Comparison of ENCODE assay signal across 16 cellular contexts in genomic region chr2:48398285-48399135, GRCh38. TPM values are rescaled to one million over a fixed set of nuclear protein-coding genes. Genes with fewer than 3 reads are reported as not detected.
A peak's percentile ranks its signal among the peaks of the same experiment; 100 is the strongest.
DNase-seq lines count a peak whose midpoint lies in the region; ATAC-seq and TF ChIP-seq lines count a peak whose summit lies in the region.
"Had no signal": no experiment of that assay in that cellular context is flagged by ENCODE, and none has a peak within 500 bp of the region (broad histone marks: within the 10 kb centered on the region; RNA-seq: fewer than 3 reads in every experiment).

No MANE protein-coding gene starts in this region.

- POLR2A ChIA-PET in CD4-positive, alpha-beta T cell (lab: Charles Lee), result interaction anchor here (1.0 kb wide), 1 partner anchor 49 kb away, joined by 3 read pairs; no protein-coding TSS in a partner anchor

- no peak overlapping the region for H3K27ac ChIP-seq in CD4-positive, alpha-beta T cell (ENCODE audit: low read depth, low read length)
- H3K27ac ChIP-seq: coronary artery had no signal

- ATAC-seq in CD4-positive, alpha-beta T cell (ENCODE audit: poor library complexity), result no peak
- no peak for ATAC-seq in HG03442 (IDR thresholded peaks at IDR 0.05; ENCODE audit: unreplicated experiment)
- ATAC-seq: sciatic nerve had no signal

- TF ChIP-seq CTCF in epithelial cell of esophagus (IDR thresholded peaks at IDR 0.05; ENCODE audit: insufficient read depth, low read depth, low read length, missing control alignments), result no peak
- no peak for TF ChIP-seq CTCF in CD4-positive, alpha-beta T cell (IDR thresholded peaks at IDR 0.05)

- CTCF ChIA-PET in CD4-positive, alpha-beta T cell (lab: Charles Lee), result interaction anchor here (1.4 kb wide), 1 partner anchor 16 kb away, joined by 3 read pairs; no protein-coding TSS in a partner anchor

- no peaks in the 10 kb centered on the region for H3K27me3 ChIP-seq in CD4-positive, alpha-beta T cell (ENCODE audit: control insufficient read depth, insufficient read depth, low read length)
- H3K27me3 ChIP-seq: Peyer's patch had no signal

- H3K27ac Mint-ChIP-seq in CD4-positive, alpha-beta T cell, result no peak overlapping the region
- H3K27ac Mint-ChIP-seq: activated B cell treated with CpG ODN at 0.5 μM for 24 hours; activated T-helper 1 cell treated with anti-CD3 and anti-CD28 coated beads, Interleukin-12 subunit alpha, Interleukin-12 subunit beta, Interleukin-2, Interleukin-4 antibody, amounts not matched to agents 30 ng/mL and 10 ng/mL and 1 ng/mL, durations not matched to agents 14 hours and 24 hours and 36 hours had no signal

- H3K9me3 Mint-ChIP-seq in CD4-positive, alpha-beta T cell, result no peaks in the 10 kb centered on the region
- H3K9me3 Mint-ChIP-seq: activated B cell treated with CpG ODN at 0.5 μM for 24 hours; activated T-helper 1 cell treated with anti-CD3 and anti-CD28 coated beads, Interleukin-12 subunit alpha, Interleukin-12 subunit beta, Interleukin-2, Interleukin-4 antibody, amounts not matched to agents 30 ng/mL and 10 ng/mL and 1 ng/mL, durations not matched to agents 14 hours and 24 hours and 36 hours had no signal

- no peaks in the 10 kb centered on the region for H3K9me3 ChIP-seq in CD4-positive, alpha-beta T cell (ENCODE audit: control insufficient read depth, low read length)
- H3K9me3 ChIP-seq: Peyer's patch had no signal

- H3K27me3 Mint-ChIP-seq in CD4-positive, alpha-beta T cell, result no peaks in the 10 kb centered on the region

- intact Hi-C loops in CD4-positive, alpha-beta T cell (cut with DNase I, micrococcal nuclease), result no loop called here

- no peak overlapping the region for H3K4me3 ChIP-seq in epithelial cell of esophagus (ENCODE audit: low read length)
- H3K4me3 ChIP-seq: coronary artery, Peyer's patch had no signal

- no peak overlapping the region for H3K4me3 Mint-ChIP-seq in CD4-positive, alpha-beta T cell
- H3K4me3 Mint-ChIP-seq: activated B cell treated with CpG ODN at 0.5 μM for 24 hours; activated T-helper 1 cell treated with anti-CD3 and anti-CD28 coated beads, Interleukin-12 subunit alpha, Interleukin-12 subunit beta, Interleukin-2, Interleukin-4 antibody, amounts not matched to agents 30 ng/mL and 10 ng/mL and 1 ng/mL, durations not matched to agents 14 hours and 24 hours and 36 hours had no signal

- no peaks in the 10 kb centered on the region for H3K36me3 Mint-ChIP-seq in CD4-positive, alpha-beta T cell (ENCODE audit: low read depth)

- peaks cover 17% of the 10 kb centered on the region for H3K4me1 Mint-ChIP-seq in CD4-positive, alpha-beta T cell (ENCODE audit: low read depth)

- DNase-seq in NOMO-1 treated with DMSO at 0.1 percent for 48 hours (lab: John Stamatoyannopoulos, UW; ENCODE audit: unreplicated experiment) (peak; percentile 38), NOMO-1 treated with dmso at 0.1 percent for 144 hours (lab: John Stamatoyannopoulos, UW; ENCODE audit: unreplicated experiment) (no peak), NCI-H446 treated with DMSO at 0.1 percent for 48 hours (lab: John Stamatoyannopoulos, UW) (peak; percentile 50), epithelial cell of esophagus (ENCODE audit: low read depth) (peak; percentile 27), putamen (ENCODE audit: low spot score) (peak; percentile 79), GM19240 (ENCODE audit: insufficient read length, low spot score) (no peak)
- DNase-seq in CD4-positive, alpha-beta T cell, result no peak
- DNase-seq: activated B cell treated with CpG ODN at 0.5 μM for 24 hours, GOT3, KG1, mammary epithelial cell, Peyer's patch had no signal

RNA-seq across cellular contexts. Expression of gene PPP1R21, which starts 42.1 kb away (rescaled TPM):
- total RNA-seq in CD4-positive, alpha-beta T cell, result 10 to 100 TPM; 18.7 to 22.8 TPM

Comparison
In these comparisons a context has a peak if more than half of its experiments do, and no peak if none do; other contexts are left out.
1. DNase-seq: peak in NOMO-1 treated with DMSO at 0.1 percent for 48 hours (single experiment), NCI-H446 treated with DMSO at 0.1 percent for 48 hours (single experiment), epithelial cell of esophagus (single experiment) and putamen (single experiment); none in NOMO-1 treated with dmso at 0.1 percent for 144 hours (single experiment), CD4-positive, alpha-beta T cell (0 of 10) and GM19240 (single experiment).